ENCODE assay signal across 8 cellular contexts in the genomic region with DNA sequence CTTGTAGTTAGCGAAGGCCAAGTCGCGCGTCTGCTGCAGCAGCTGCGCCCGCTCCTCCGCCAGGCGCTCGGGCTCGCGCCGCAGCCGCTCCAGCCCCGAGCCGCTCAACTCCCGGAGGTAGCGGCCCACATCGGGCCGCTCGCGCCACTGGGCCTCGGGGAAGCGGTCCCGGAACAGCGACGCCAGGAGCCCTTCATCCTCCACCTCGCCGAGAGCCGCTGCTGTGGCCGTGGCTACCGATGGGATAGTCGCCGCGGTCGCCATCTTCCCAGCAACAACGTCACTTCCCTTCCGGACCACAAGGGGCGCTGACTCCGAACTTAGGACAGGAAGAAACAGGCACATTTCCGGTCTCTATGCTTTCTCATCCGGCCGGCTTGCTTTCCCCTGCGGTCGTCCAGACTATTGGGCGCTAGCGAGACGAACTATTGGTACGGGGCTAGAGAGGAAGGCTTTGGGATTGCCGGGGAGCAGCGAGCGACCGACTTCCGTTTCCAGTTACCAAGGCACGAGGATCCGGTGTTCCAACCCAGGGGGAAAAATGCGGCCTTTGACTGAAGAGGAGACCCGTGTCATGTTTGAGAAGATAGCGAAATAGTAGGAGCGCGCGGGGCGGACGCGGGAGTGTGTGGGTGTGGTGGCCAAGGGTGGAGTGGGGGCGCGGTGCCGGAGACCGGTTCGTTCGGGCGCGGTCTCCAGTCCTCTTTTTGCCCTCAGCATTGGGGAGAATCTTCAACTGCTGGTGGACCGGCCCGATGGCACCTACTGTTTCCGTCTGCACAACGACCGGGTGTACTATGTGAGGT. TPM values are rescaled to one million over a fixed set of nuclear protein-coding genes. Genes with fewer than 3 reads are reported as not detected.
A peak's percentile ranks its signal among the peaks of the same experiment; 100 is the strongest.
DNase-seq lines count a peak whose midpoint lies in the region; ATAC-seq and TF ChIP-seq lines count a peak whose summit lies in the region.

A gene with protein sequence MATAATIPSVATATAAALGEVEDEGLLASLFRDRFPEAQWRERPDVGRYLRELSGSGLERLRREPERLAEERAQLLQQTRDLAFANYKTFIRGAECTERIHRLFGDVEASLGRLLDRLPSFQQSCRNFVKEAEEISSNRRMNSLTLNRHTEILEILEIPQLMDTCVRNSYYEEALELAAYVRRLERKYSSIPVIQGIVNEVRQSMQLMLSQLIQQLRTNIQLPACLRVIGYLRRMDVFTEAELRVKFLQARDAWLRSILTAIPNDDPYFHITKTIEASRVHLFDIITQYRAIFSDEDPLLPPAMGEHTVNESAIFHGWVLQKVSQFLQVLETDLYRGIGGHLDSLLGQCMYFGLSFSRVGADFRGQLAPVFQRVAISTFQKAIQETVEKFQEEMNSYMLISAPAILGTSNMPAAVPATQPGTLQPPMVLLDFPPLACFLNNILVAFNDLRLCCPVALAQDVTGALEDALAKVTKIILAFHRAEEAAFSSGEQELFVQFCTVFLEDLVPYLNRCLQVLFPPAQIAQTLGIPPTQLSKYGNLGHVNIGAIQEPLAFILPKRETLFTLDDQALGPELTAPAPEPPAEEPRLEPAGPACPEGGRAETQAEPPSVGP (minus strand): TSS at position 276 of the 806 bp plus-strand sequence. CDS start 12 bp downstream, at position 264.
Gene NIP7 (plus strand): TSS at position 484 of the 806 bp plus-strand sequence. CDS start 58 bp downstream, at position 542.

- H3K36me3 Mint-ChIP-seq in activated naive CD4-positive, alpha-beta T cell treated with anti-CD3 and anti-CD28 coated beads, Interleukin-2, amount 50 U/mL, for 72 hours = peaks cover 33 to 40% of the 10 kb centered on the region in 2 donors

- no peaks in the 10 kb centered on the region for H3K9me3 Mint-ChIP-seq in activated naive CD4-positive, alpha-beta T cell treated with anti-CD3 and anti-CD28 coated beads, Interleukin-2, amount 50 U/mL, for 72 hours

- ATAC-seq in HG02610 (IDR thresholded peaks at IDR 0.05; ENCODE audit: unreplicated experiment) = peak; percentile 94
- ATAC-seq in activated naive CD4-positive, alpha-beta T cell treated with anti-CD3 and anti-CD28 coated beads, Interleukin-2, amount 50 U/mL, for 72 hours = peak; percentile 91 to 93

- H3K27ac ChIP-seq in temporal lobe (ENCODE audit: low read depth, low read length) = peak within 1 kb of the TSS; percentile 73

- peak within 1 kb of the TSS; percentile 96 to 99 for H3K27ac Mint-ChIP-seq in activated naive CD4-positive, alpha-beta T cell treated with anti-CD3 and anti-CD28 coated beads, Interleukin-2, amount 50 U/mL, for 72 hours

- peak; percentile 79 for TF ChIP-seq POLR2A in GM10847 (IDR thresholded peaks at IDR 0.05; ENCODE audit: extremely low read depth, insufficient read length)

- DNase-seq in NCI-H1092 treated with DMSO at 0.1 percent for 48 hours (lab: John Stamatoyannopoulos, UW) (peak; percentile 99), SKM-1 (lab: John Stamatoyannopoulos, UW; ENCODE audit: unreplicated experiment) (peak; percentile 99), glomerular endothelial cell (ENCODE audit: extremely low read depth, low read depth, low spot score) (peak; percentile 94), occipital lobe (lab: John Stamatoyannopoulos, UW) (peak; percentile 95)
- peak; percentile 90 to 92 for DNase-seq in activated naive CD4-positive, alpha-beta T cell treated with anti-CD3 and anti-CD28 coated beads, Interleukin-2, amount 50 U/mL, for 72 hours (ENCODE audit: low spot score in 2 of 2)

RNA-seq across cellular contexts. Expression of the first gene that starts in this region (rescaled TPM):
- 10 to 100 TPM; 26.9 to 28.2 TPM for total RNA-seq in activated naive CD4-positive, alpha-beta T cell treated with anti-CD3 and anti-CD28 coated beads, Interleukin-2, amount 50 U/mL, for 72 hours
- total RNA-seq in glomerular endothelial cell (47.9 and 48.7 TPM in 2 replicates), occipital lobe (51.6 TPM), temporal lobe (32.9 TPM)

RNA-seq across cellular contexts. Expression of gene NIP7, which starts in this region (rescaled TPM):
- 10 to 100 TPM; 35.8 to 44.7 TPM for total RNA-seq in activated naive CD4-positive, alpha-beta T cell treated with anti-CD3 and anti-CD28 coated beads, Interleukin-2, amount 50 U/mL, for 72 hours
- total RNA-seq in glomerular endothelial cell = 22.6 and 25.8 TPM in 2 replicates
- total RNA-seq in occipital lobe = 14.2 TPM
- 11.3 TPM for total RNA-seq in temporal lobe

Comparison
In these comparisons a context has a peak if more than half of its experiments do, and no peak if none do; other contexts are left out.
1. Peak in every context shown above with its lines: DNase-seq, ATAC-seq and H3K27ac ChIP-seq.